ENCODE assay signal across 22 cellular contexts in genomic region chr22:28832731-28833130, GRCh38. TPM values are rescaled to one million over a fixed set of nuclear protein-coding genes. Genes with fewer than 3 reads are reported as not detected.
DNase-seq lines count a peak whose midpoint lies in the region; ATAC-seq and TF ChIP-seq lines count a peak whose summit lies in the region.
"Had no signal": no experiment of that assay in that cellular context is flagged by ENCODE, and none has a peak within 500 bp of the region (broad histone marks: within the 10 kb centered on the region; RNA-seq: fewer than 3 reads in every experiment).

No MANE protein-coding gene starts in this region.

- no peaks in the 10 kb centered on the region for H3K4me1 Mint-ChIP-seq in MCF 10A (ENCODE audit: insufficient read depth, unreplicated experiment)
- peaks cover 15% of the 10 kb centered on the region for H3K4me1 Mint-ChIP-seq in T-helper 17 cell
- H3K4me1 Mint-ChIP-seq in dendritic cell treated with granulocyte-macrophage colony-stimulating factor and Interleukin-4, amounts not matched to agents 40 ng/mL and 50 ng/mL, for 4 days (ENCODE audit: low read depth), result peaks cover 21% of the 10 kb centered on the region
- H3K4me1 Mint-ChIP-seq: GM23338 had no signal

- no TSS peak for BruUV-seq in MCF 10A (replicated peaks; lab: Mats Ljungman, UMichigan)

- H3K9me3 Mint-ChIP-seq in MCF 10A (ENCODE audit: unreplicated experiment), result no peaks in the 10 kb centered on the region
- H3K9me3 Mint-ChIP-seq in dendritic cell treated with granulocyte-macrophage colony-stimulating factor and Interleukin-4, amounts not matched to agents 40 ng/mL and 50 ng/mL, for 4 days, result no peaks in the 10 kb centered on the region
- H3K9me3 Mint-ChIP-seq: CD4-positive, alpha-beta memory T cell; GM23338; H9 had no signal

- H3K27ac Mint-ChIP-seq in MCF 10A (ENCODE audit: low read depth, unreplicated experiment) (peak overlapping the region; percentile 27), T-helper 17 cell (peak overlapping the region; percentile 68)
- peak overlapping the region; percentile 8 for H3K27ac Mint-ChIP-seq in dendritic cell treated with granulocyte-macrophage colony-stimulating factor and Interleukin-4, amounts not matched to agents 40 ng/mL and 50 ng/mL, for 4 days
- H3K27ac Mint-ChIP-seq: GM23338, H9 had no signal

- no peaks in the 10 kb centered on the region for H3K4me1 ChIP-seq in breast epithelium
- H3K4me1 ChIP-seq: A549, BE2C had no signal

- no peak for ATAC-seq in T-helper 17 cell
- no peak for ATAC-seq in left lobe of liver
- ATAC-seq: A549, GM23338, HCT116 had no signal

- no peak overlapping the region for H3K4me3 Mint-ChIP-seq in MCF 10A (ENCODE audit: unreplicated experiment)
- H3K4me3 Mint-ChIP-seq in T-helper 17 cell, result no peak overlapping the region
- no peak overlapping the region for H3K4me3 Mint-ChIP-seq in dendritic cell treated with granulocyte-macrophage colony-stimulating factor and Interleukin-4, amounts not matched to agents 40 ng/mL and 50 ng/mL, for 4 days
- H3K4me3 Mint-ChIP-seq: CD4-positive, alpha-beta memory T cell; GM23338; H9 had no signal

- H3K27me3 Mint-ChIP-seq in MCF 10A (ENCODE audit: insufficient read depth, unreplicated experiment), result no peaks in the 10 kb centered on the region
- H3K27me3 Mint-ChIP-seq in T-helper 17 cell, result no peaks in the 10 kb centered on the region
- H3K27me3 Mint-ChIP-seq in dendritic cell treated with granulocyte-macrophage colony-stimulating factor and Interleukin-4, amounts not matched to agents 40 ng/mL and 50 ng/mL, for 4 days, result no peaks in the 10 kb centered on the region
- H3K27me3 Mint-ChIP-seq: CD4-positive, alpha-beta memory T cell had no signal

- POLR2A ChIA-PET in MCF 10A (lab: Yijun Ruan, JAX), result interaction anchor here (0.7 to 0.8 kb wide), 2 partner anchors 46 to 110 kb away, joined by 3 to 5 read pairs; no protein-coding TSS in a partner anchor

- CTCF ChIA-PET in MCF 10A (lab: Yijun Ruan, JAX), result interaction anchor here (1.3 to 6.7 kb wide), 2 partner anchors 231 to 814 kb away, joined by 3 to 131 read pairs; no protein-coding TSS in a partner anchor

- no peak overlapping the region for H3K27ac ChIP-seq in breast epithelium
- H3K27ac ChIP-seq: A549 had no signal

- DNase-seq in MCF 10A (ENCODE audit: unreplicated experiment) (no peak), breast epithelium (ENCODE audit: low spot score in 2 of 2) (no peak), T-helper 17 cell (no peak), left lobe of liver (ENCODE audit: low spot score) (no peak), islet precursor cell (no peak), UCSD-AML1 (lab: John Stamatoyannopoulos, UW; ENCODE audit: unreplicated experiment) (no peak)
- DNase-seq: 8988T; ACHN; AML-193; BE2C; C1 segment of cervical spinal cord; Calu3; CD4-positive, alpha-beta memory T cell; COR-L47; DMS53; DMS79 treated with DMSO at 0.1 percent for 48 hours; GF-D8; H9 had no signal

- H3K4me3 ChIP-seq in breast epithelium, result no peak overlapping the region
- H3K4me3 ChIP-seq: A549, GM23338 had no signal

- TF ChIP-seq POLR2A in breast epithelium (IDR thresholded peaks at IDR 0.05), result no peak

- no peaks in the 10 kb centered on the region for H3K36me3 ChIP-seq in breast epithelium
- H3K36me3 ChIP-seq: BE2C had no signal

- H3K36me3 Mint-ChIP-seq in MCF 10A (ENCODE audit: insufficient read depth, unreplicated experiment) (no peaks in the 10 kb centered on the region), T-helper 17 cell (ENCODE audit: low read depth) (peaks cover 9% of the 10 kb centered on the region)
- no peaks in the 10 kb centered on the region for H3K36me3 Mint-ChIP-seq in dendritic cell treated with granulocyte-macrophage colony-stimulating factor and Interleukin-4, amounts not matched to agents 40 ng/mL and 50 ng/mL, for 4 days (ENCODE audit: low read depth)

- intact Hi-C loops in MCF 10A (cut with micrococcal nuclease), result no loop called here
- intact Hi-C loops in breast epithelium (cut with DNase I; ENCODE audit: low total_unique reads), result loop anchor here (10.0 kb wide), 1 partner anchor 228 kb away; no protein-coding TSS in a partner anchor
- intact Hi-C loops in dendritic cell treated with granulocyte-macrophage colony-stimulating factor and Interleukin-4, amounts not matched to agents 40 ng/mL and 50 ng/mL, for 4 days (cut with micrococcal nuclease), result no loop called here

- no peaks in the 10 kb centered on the region for H3K27me3 ChIP-seq in breast epithelium
- H3K27me3 ChIP-seq: BE2C had no signal

- TF ChIP-seq CTCF in MCF 10A (IDR thresholded peaks at IDR 0.05; ENCODE audit: unreplicated experiment) (no peak), breast epithelium (IDR thresholded peaks at IDR 0.05) (no peak)

- H3K9me3 ChIP-seq in breast epithelium, result no peaks in the 10 kb centered on the region
- no peaks in the 10 kb centered on the region for H3K9me3 ChIP-seq in T-helper 17 cell (ENCODE audit: control insufficient read depth, low read length, poor library complexity, severe bottlenecking)
- H3K9me3 ChIP-seq: A549, BE2C had no signal

RNA-seq across cellular contexts. Expression of gene XBP1, which starts 32.4 kb away (rescaled TPM):
- 274 and 429 TPM in 2 replicates for total RNA-seq in MCF 10A (2022)
- 1,000 to 10,000 TPM in 2 of 3 donors, 100 to 1,000 TPM in 1; 156 to 1,772 (median 1,383) TPM for total RNA-seq in breast epithelium
- 100 to 1,000 TPM; 146 to 156 TPM for total RNA-seq in T-helper 17 cell
- 389 TPM for total RNA-seq in left lobe of liver

RNA-seq across cellular contexts. Expression of gene ZNRF3, which starts 50.6 kb away (rescaled TPM):
- total RNA-seq in MCF 10A (2022), result 7.1 and 7.9 TPM in 2 replicates
- total RNA-seq in breast epithelium, result 1 to 10 TPM; 6.9 to 7.9 (median 6.9) TPM
- under 1 TPM; 0.31 to 0.72 TPM for total RNA-seq in T-helper 17 cell
- 7.3 TPM for total RNA-seq in left lobe of liver

Comparison
In these comparisons a context has a peak if more than half of its experiments do, and no peak if none do; other contexts are left out.
1. H3K27ac Mint-ChIP-seq: peak in every context shown above with its lines; median percentile 68 in T-helper 17 cell; 27 in MCF 10A; 8 in dendritic cell treated with granulocyte-macrophage colony-stimulating factor and Interleukin-4, amounts not matched to agents 40 ng/mL and 50 ng/mL, for 4 days.